In the genomic region with DNA sequence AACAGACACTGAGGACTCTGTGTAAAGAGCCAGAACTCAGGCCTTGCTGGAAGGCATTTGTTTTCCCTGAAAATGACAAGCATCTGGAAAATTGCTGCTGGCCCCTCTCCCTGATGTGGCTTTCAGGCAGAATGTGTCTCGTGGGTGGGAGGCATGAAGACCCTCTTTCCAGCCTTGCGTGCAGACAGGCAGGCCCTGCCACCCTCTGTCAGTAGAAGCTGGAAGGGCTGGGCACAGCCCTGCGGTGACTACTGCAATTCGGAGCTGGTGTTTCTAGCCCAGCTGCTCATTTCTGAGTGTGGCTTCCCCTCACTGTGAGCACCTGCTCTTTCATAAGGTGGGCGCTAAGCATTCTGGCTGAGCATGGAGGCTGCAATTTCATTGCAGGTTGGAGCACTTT, we compare ENCODE assay signal across 37 cellular contexts.
"Had no signal": no experiment of that assay in that cellular context is flagged by ENCODE, and none has a peak within 500 bp of the region (broad histone marks: within the 10 kb centered on the region; RNA-seq: fewer than 3 reads in every experiment).

No MANE protein-coding gene starts in this region.

- H3K4me3 Mint-ChIP-seq: activated CD4-positive, alpha-beta memory T cell treated with anti-CD3 and anti-CD28 coated beads, Interleukin-2, amount 10 ng/mL, durations not matched to agents 7 days and 5 days; activated CD4-positive, alpha-beta T cell treated with anti-CD3 and anti-CD28 coated beads, Interleukin-2, amount 10 ng/mL, durations not matched to agents 7 days and 5 days; activated naive CD4-positive, alpha-beta T cell treated with anti-CD3 and anti-CD28 coated beads for 36 hours; activated naive CD4-positive, alpha-beta T cell treated with anti-CD3 and anti-CD28 coated beads, Interleukin-2, amount 50 U/mL, for 24 hours; activated naive CD8-positive, alpha-beta T cell treated with anti-CD3 and anti-CD28 coated beads for 36 hours; activated naive CD8-positive, alpha-beta T cell treated with anti-CD3 and anti-CD28 coated beads, Interleukin-2, amount 50 U/mL, for 24 hours; activated T-helper 1 cell treated with anti-CD3 and anti-CD28 coated beads, Interleukin-12 subunit alpha, Interleukin-12 subunit beta, Interleukin-2, Interleukin-4 antibody, amounts not matched to agents 30 ng/mL and 10 ng/mL and 1 ng/mL, durations not matched to agents 14 hours and 24 hours and 36 hours; dendritic cell treated with granulocyte-macrophage colony-stimulating factor and Interleukin-4, amounts not matched to agents 40 ng/mL and 50 ng/mL, for 4 days; T-cell; T-helper 1 cell treated with Interleukin-12 subunit alpha and Interleukin-12 subunit beta and Interleukin-4 antibody, amounts not matched to agents 30 μg/mL and 1 μg/mL, for 36 hours; WTC11 had no signal

- H3K27me3 Mint-ChIP-seq: activated CD4-positive, alpha-beta memory T cell treated with anti-CD3 and anti-CD28 coated beads, Interleukin-2, amount 10 ng/mL, durations not matched to agents 7 days and 5 days had no signal

- FAIRE-seq: TTC549 had no signal

- ATAC-seq: activated naive CD8-positive, alpha-beta T cell treated with anti-CD3 and anti-CD28 coated beads, Interleukin-2, amount 50 U/mL, for 24 hours; body of pancreas; gastroesophageal sphincter; heart right ventricle; T-cell; WTC11 had no signal

- H3K9me3 ChIP-seq: adrenal gland, body of pancreas, colonic mucosa, esophagus squamous epithelium had no signal

- H3K9me3 Mint-ChIP-seq: activated CD4-positive, alpha-beta memory T cell treated with anti-CD3 and anti-CD28 coated beads, Interleukin-2, amount 10 ng/mL, durations not matched to agents 7 days and 5 days; activated CD4-positive, alpha-beta T cell treated with anti-CD3 and anti-CD28 coated beads, Interleukin-2, amount 10 ng/mL, durations not matched to agents 7 days and 5 days; activated naive CD4-positive, alpha-beta T cell treated with anti-CD3 and anti-CD28 coated beads, Interleukin-2, amount 50 U/mL, for 24 hours; activated T-helper 1 cell treated with anti-CD3 and anti-CD28 coated beads, Interleukin-12 subunit alpha, Interleukin-12 subunit beta, Interleukin-2, Interleukin-4 antibody, amounts not matched to agents 30 ng/mL and 10 ng/mL and 1 ng/mL, durations not matched to agents 14 hours and 24 hours and 36 hours; activated T-helper 2 cell treated with anti-CD3 and anti-CD28 coated beads, Interferon-gamma antibody, Interleukin-2, Interleukin-4, amounts not matched to agents 10 μg/mL and 5 μg/mL and 100 μg/mL, durations not matched to agents 14 hours and 24 hours and 36 hours; dendritic cell treated with granulocyte-macrophage colony-stimulating factor and Interleukin-4, amounts not matched to agents 40 ng/mL and 50 ng/mL, for 4 days; T-helper 1 cell treated with Interleukin-12 subunit alpha and Interleukin-12 subunit beta and Interleukin-4 antibody, amounts not matched to agents 30 μg/mL and 1 μg/mL, for 36 hours had no signal

- H3K36me3 ChIP-seq: adrenal gland, cardiac muscle cell, colonic mucosa, esophagus squamous epithelium, gastroesophageal sphincter, heart right ventricle had no signal

- H3K27me3 ChIP-seq: adrenal gland, body of pancreas, cardiac muscle cell, colonic mucosa had no signal

- H3K36me3 Mint-ChIP-seq: activated naive CD4-positive, alpha-beta T cell treated with anti-CD3 and anti-CD28 coated beads, Interleukin-2, amount 50 U/mL, for 24 hours; activated naive CD8-positive, alpha-beta T cell treated with anti-CD3 and anti-CD28 coated beads for 36 hours; T-cell; WTC11 had no signal

- H3K4me3 ChIP-seq: adrenal gland, body of pancreas, cardiac muscle cell, colonic mucosa, dorsolateral prefrontal cortex, esophagus squamous epithelium, gastroesophageal sphincter, heart right ventricle had no signal

- H3K4me1 ChIP-seq: adrenal gland, body of pancreas, colonic mucosa, gastroesophageal sphincter, heart right ventricle had no signal

- H3K27ac ChIP-seq: adrenal gland, body of pancreas, cardiac muscle cell, colonic mucosa, dorsolateral prefrontal cortex, esophagus squamous epithelium, gastroesophageal sphincter, heart right ventricle, VCaP had no signal

- DNase-seq: activated CD4-positive, alpha-beta memory T cell treated with anti-CD3 and anti-CD28 coated beads, Interleukin-2, amount 10 ng/mL, durations not matched to agents 7 days and 5 days; activated CD4-positive, alpha-beta T cell treated with anti-CD3 and anti-CD28 coated beads for 1 hour; activated CD4-positive, alpha-beta T cell treated with anti-CD3 and anti-CD28 coated beads for 4 hours; activated CD4-positive, alpha-beta T cell treated with anti-CD3 and anti-CD28 coated beads, Interleukin-2, amount 10 ng/mL, durations not matched to agents 7 days and 5 days; activated CD4-positive, alpha-beta T cell treated with anti-CD3 and anti-CD28 coated beads, Interleukin-2, amount 50 U/mL, for 4 hours; activated CD8-positive, alpha-beta memory T cell treated with anti-CD3 and anti-CD28 coated beads, Interleukin-2, amount 50 U/mL, for 4 hours; activated effector memory CD4-positive, alpha-beta T cell treated with anti-CD3 and anti-CD28 coated beads, Interleukin-2, amount 50 U/mL, for 16 hours; activated naive CD4-positive, alpha-beta T cell treated with anti-CD3 and anti-CD28 coated beads for 36 hours; activated naive CD8-positive, alpha-beta T cell treated with anti-CD3 and anti-CD28 coated beads for 36 hours; activated naive CD8-positive, alpha-beta T cell treated with anti-CD3 and anti-CD28 coated beads, Interleukin-2, amount 50 U/mL, for 24 hours; activated T-cell treated with anti-CD3 and anti-CD28 coated beads, Interleukin-2, amount 50 U/mL, for 1 hour; activated T-cell treated with anti-CD3 and anti-CD28 coated beads, Interleukin-2, amount 50 U/mL, for 48 hours; adrenal gland; amygdala; aorta; body of pancreas; central memory CD4-positive, alpha-beta T cell; cerebellar nuclear complex; colonic mucosa; dorsolateral prefrontal cortex; effector memory CD4-positive, alpha-beta T cell; erythroblast; esophagus squamous epithelium; foreskin melanocyte; heart right ventricle; T-cell; T-helper 9 cell had no signal

- H3K4me1 Mint-ChIP-seq: activated CD4-positive, alpha-beta memory T cell treated with anti-CD3 and anti-CD28 coated beads, Interleukin-2, amount 10 ng/mL, durations not matched to agents 7 days and 5 days; activated CD4-positive, alpha-beta T cell treated with anti-CD3 and anti-CD28 coated beads, Interleukin-2, amount 10 ng/mL, durations not matched to agents 7 days and 5 days; activated naive CD4-positive, alpha-beta T cell treated with anti-CD3 and anti-CD28 coated beads, Interleukin-2, amount 50 U/mL, for 24 hours; activated naive CD8-positive, alpha-beta T cell treated with anti-CD3 and anti-CD28 coated beads for 36 hours; activated naive CD8-positive, alpha-beta T cell treated with anti-CD3 and anti-CD28 coated beads, Interleukin-2, amount 50 U/mL, for 24 hours; T-cell had no signal

- H3K27ac Mint-ChIP-seq: activated CD4-positive, alpha-beta memory T cell treated with anti-CD3 and anti-CD28 coated beads, Interleukin-2, amount 10 ng/mL, durations not matched to agents 7 days and 5 days; activated CD4-positive, alpha-beta T cell treated with anti-CD3 and anti-CD28 coated beads, Interleukin-2, amount 10 ng/mL, durations not matched to agents 7 days and 5 days; activated naive CD4-positive, alpha-beta T cell treated with anti-CD3 and anti-CD28 coated beads for 36 hours; activated naive CD4-positive, alpha-beta T cell treated with anti-CD3 and anti-CD28 coated beads, Interleukin-2, amount 50 U/mL, for 24 hours; activated naive CD8-positive, alpha-beta T cell treated with anti-CD3 and anti-CD28 coated beads for 36 hours; activated naive CD8-positive, alpha-beta T cell treated with anti-CD3 and anti-CD28 coated beads, Interleukin-2, amount 50 U/mL, for 24 hours; activated T-helper 1 cell treated with anti-CD3 and anti-CD28 coated beads, Interleukin-12 subunit alpha, Interleukin-12 subunit beta, Interleukin-2, Interleukin-4 antibody, amounts not matched to agents 30 ng/mL and 10 ng/mL and 1 ng/mL, durations not matched to agents 14 hours and 24 hours and 36 hours; activated T-helper 2 cell treated with anti-CD3 and anti-CD28 coated beads, Interferon-gamma antibody, Interleukin-2, Interleukin-4, amounts not matched to agents 10 μg/mL and 5 μg/mL and 100 μg/mL, durations not matched to agents 14 hours and 24 hours and 36 hours; dendritic cell treated with granulocyte-macrophage colony-stimulating factor and Interleukin-4, amounts not matched to agents 40 ng/mL and 50 ng/mL, for 4 days; T-cell; T-helper 1 cell treated with Interleukin-12 subunit alpha and Interleukin-12 subunit beta and Interleukin-4 antibody, amounts not matched to agents 30 μg/mL and 1 μg/mL, for 36 hours; WTC11 had no signal
